Comparison of ENCODE assay signal across 26 cellular contexts in genomic region chr6:76043690-76044089, GRCh38. TPM values are rescaled to one million over a fixed set of nuclear protein-coding genes. Genes with fewer than 3 reads are reported as not detected.
A peak's percentile ranks its signal among the peaks of the same experiment; 100 is the strongest.
DNase-seq lines count a peak whose midpoint lies in the region; ATAC-seq and TF ChIP-seq lines count a peak whose summit lies in the region.
"Had no signal": no experiment of that assay in that cellular context is flagged by ENCODE, and none has a peak within 500 bp of the region (broad histone marks: within the 10 kb centered on the region; RNA-seq: fewer than 3 reads in every experiment).

No MANE protein-coding gene starts in this region.

- H3K27ac ChIP-seq in mammary epithelial cell (ENCODE audit: insufficient read depth, low read depth, low read length) (no peak overlapping the region), foreskin keratinocyte (no peak overlapping the region)
- H3K27ac ChIP-seq: C4-2B had no signal

- H3K4me2 ChIP-seq in mammary epithelial cell (ENCODE audit: insufficient read depth, low read depth, low read length): no peak overlapping the region

- in situ Hi-C loops in mammary epithelial cell (cut with MboI; ENCODE audit: low sequenced_read_pairs in 2 of 2): no loop called here

- no TSS peak for BruUV-seq in mammary epithelial cell (replicated peaks; lab: Mats Ljungman, UMichigan)

- CTCF ChIA-PET in mammary epithelial cell (lab: Charles Lee; ENCODE audit: low non-redundant PET): no interaction called here
- CTCF ChIA-PET in HEK293T (lab: Yijun Ruan, JAX): no interaction called here

- no peaks in the 10 kb centered on the region for H4K20me1 ChIP-seq in mammary epithelial cell (ENCODE audit: insufficient read depth, low read length)

- H3K36me3 ChIP-seq in mammary epithelial cell (ENCODE audit: insufficient read depth, low read length): no peaks in the 10 kb centered on the region

- H2AFZ ChIP-seq in mammary epithelial cell (ENCODE audit: low read depth, low read length): no peak overlapping the region

- H3K27me3 ChIP-seq in mammary epithelial cell (ENCODE audit: insufficient read depth, low read length): no peaks in the 10 kb centered on the region
- no peaks in the 10 kb centered on the region for H3K27me3 ChIP-seq in foreskin keratinocyte

- POLR2A ChIA-PET in HEK293T (lab: Yijun Ruan, JAX): no interaction called here

- WGBS in mammary epithelial cell (ENCODE audit: low coverage, missing lambda C conversion rate): 0% methylated on average over 2 of the region's 2 CpGs

- ATAC-seq in foreskin keratinocyte (no peak), GM19328 (IDR thresholded peaks at IDR 0.05; ENCODE audit: unreplicated experiment) (no peak)
- ATAC-seq: CD8-positive, alpha-beta T cell; HCT116 had no signal

- no peaks in the 10 kb centered on the region for H3K79me2 ChIP-seq in mammary epithelial cell (ENCODE audit: insufficient read depth, low read length)

- intact Hi-C loops in mammary epithelial cell (cut with micrococcal nuclease): no loop called here

- no peak for TF ChIP-seq CTCF in mammary epithelial cell (conservative IDR thresholded peaks at IDR 0.05 in 1 of 2, IDR thresholded peaks at IDR 0.05 in 1 of 2; ENCODE audit: extremely low read depth in 1 of 2, insufficient read depth in 1 of 2, low read depth in 1 of 2, low read length in 2 of 2)
- no peak for TF ChIP-seq CTCF in foreskin keratinocyte (conservative IDR thresholded peaks at IDR 0.05)

- dilution Hi-C loops in mammary epithelial cell (cut with HindIII; ENCODE audit: low sequenced_read_pairs): no loop called here

- H3K9ac ChIP-seq in mammary epithelial cell (ENCODE audit: insufficient read depth, low read length): no peak overlapping the region

- no peak overlapping the region for H3K4me3 ChIP-seq in mammary epithelial cell (replicated peaks in 1 of 3; ENCODE audit: insufficient read depth in 1 of 3, low read depth in 2 of 3, low read length in 3 of 3)

- H3K4me1 ChIP-seq in mammary epithelial cell (ENCODE audit: insufficient read depth, low read length): no peaks in the 10 kb centered on the region
- no peaks in the 10 kb centered on the region for H3K4me1 ChIP-seq in foreskin keratinocyte
- H3K4me1 ChIP-seq: Caco-2 had no signal

- H3K9me3 ChIP-seq in mammary epithelial cell (replicated peaks; ENCODE audit: insufficient read depth, low read length): no peaks in the 10 kb centered on the region
- H3K9me3 ChIP-seq: Caco-2 had no signal

- peak; percentile 11 for DNase-seq in ELF-1 (ENCODE audit: low read depth, low spot score)
- DNase-seq in HT1080 (ENCODE audit: low read depth): peak; percentile 4
- DNase-seq in mammary epithelial cell: peak; percentile 14
- DNase-seq in foreskin keratinocyte: peak; percentile 10 to 30
- no peak for DNase-seq in NCI-H446 (lab: John Stamatoyannopoulos, UW)
- no peak for DNase-seq in HEK293T (ENCODE audit: extremely low spot score)
- no peak for DNase-seq in NCI-H2081 treated with DMSO at 0.1 percent for 48 hours (lab: John Stamatoyannopoulos, UW)
- DNase-seq: Caco-2; CD8-positive, alpha-beta T cell; DND-41; KBM-7; NCI-H1092 treated with DMSO at 0.1 percent for 48 hours; NCI-H1436; NCI-H187; NCI-H2171 treated with DMSO at 0.1 percent for 48 hours; NCI-H345; NCI-H524; NCI-H774; Right ventricle myocardium superior; RPMI8226; T-helper 1 cell had no signal

TF ChIP-seq in HEK293T, 16 proteins besides CTCF, POLR2A, EP300 and RAD21:
- TF ChIP-seq PKNOX1 (IDR thresholded peaks at IDR 0.05) (no peak), HDGF (IDR thresholded peaks at IDR 0.05; ENCODE audit: borderline replicate concordance) (no peak), BHLHE40 (IDR thresholded peaks at IDR 0.05; ENCODE audit: borderline replicate concordance) (no peak), FOXA1 (IDR thresholded peaks at IDR 0.05) (no peak), NFRKB (IDR thresholded peaks at IDR 0.05) (no peak), FOXK2 (IDR thresholded peaks at IDR 0.05) (no peak), ELF4 (IDR thresholded peaks at IDR 0.05) (no peak), LEF1 (IDR thresholded peaks at IDR 0.05; ENCODE audit: borderline replicate concordance) (no peak), L3MBTL2 (conservative IDR thresholded peaks at IDR 0.05) (no peak), TARDBP (IDR thresholded peaks at IDR 0.05) (no peak), SUZ12 (IDR thresholded peaks at IDR 0.05) (no peak), ZNF384 (IDR thresholded peaks at IDR 0.05) (no peak), FOXM1 (IDR thresholded peaks at IDR 0.05; ENCODE audit: borderline replicate concordance) (no peak), ARNT (IDR thresholded peaks at IDR 0.05) (no peak), CTBP1 (IDR thresholded peaks at IDR 0.05; ENCODE audit: borderline replicate concordance) (no peak), SP1 (IDR thresholded peaks at IDR 0.05) (no peak)

RNA-seq across cellular contexts. Expression of gene IMPG1, which starts 28.8 kb away (rescaled TPM):
- total RNA-seq in HT1080 (2014; rRNA removed; shearing (Covaris generic)): not detected in 2 replicates
- not detected in 2 replicates for polyA plus RNA-seq in HT1080 (2015; cell fraction: cytosol; rRNA removed)
- 0.33 TPM in 1 of 2 replicates, not detected in the other for polyA plus RNA-seq in HT1080 (2015; cell fraction: nucleus; rRNA removed)
- total RNA-seq in mammary epithelial cell (not detected), foreskin keratinocyte (not detected in 2 replicates)
- polyA plus RNA-seq in mammary epithelial cell (not detected), foreskin keratinocyte (not detected in 2 replicates)
- not detected for polyA minus RNA-seq in mammary epithelial cell
- total RNA-seq: A673; Caco-2; CD8-positive, alpha-beta T cell; Right ventricle myocardium superior; SK-MEL-5 had no signal

Comparison
In these comparisons a context has a peak if more than half of its experiments do, and no peak if none do; other contexts are left out.
1. DNase-seq: peak in ELF-1 (single experiment), HT1080 (single experiment), mammary epithelial cell (single experiment) and foreskin keratinocyte (2 of 2); none in NCI-H446 (0 of 2), HEK293T (single experiment) and NCI-H2081 treated with DMSO at 0.1 percent for 48 hours (single experiment).